ENCODE assay signal across 8 cellular contexts in genomic region chr3:178536271-178537079, GRCh38. TPM values are rescaled to one million over a fixed set of nuclear protein-coding genes. Genes with fewer than 3 reads are reported as not detected.
DNase-seq lines count a peak whose midpoint lies in the region; ATAC-seq and TF ChIP-seq lines count a peak whose summit lies in the region.

Gene KCNMB2, plus strand, starts transcription at chr3:178536436.

- CTCF ChIA-PET in Panc1 (lab: Charles Lee) = no interaction called here

- H3K4me1 ChIP-seq in Panc1 (ENCODE audit: control insufficient read depth, insufficient read depth, low read length) (peaks cover 3% of the 10 kb centered on the region; the same call in 1 of the 2 replicates), left ventricle myocardium inferior (peaks cover 6% of the 10 kb centered on the region), adrenal gland (replicated peaks in 1 of 2) (no peaks in the 10 kb centered on the region)

- intact Hi-C loops in Panc1 (cut with micrococcal nuclease; ENCODE audit: unreplicated experiment) (no loop called here), left ventricle myocardium inferior (cut with micrococcal nuclease) (no loop called here), adrenal gland (cut with DNase I) (no loop called here)

- POLR2A ChIA-PET in Panc1 (lab: Charles Lee) = interaction anchor here (0.6 kb wide), 1 partner anchor 610 kb away, joined by 6 read pairs; no protein-coding TSS in a partner anchor

- H3K36me3 ChIP-seq in H7 (replicated peaks; ENCODE audit: control insufficient read depth, insufficient read depth, low read length) = no peaks in the 10 kb centered on the region
- no peaks in the 10 kb centered on the region for H3K36me3 ChIP-seq in Panc1 (ENCODE audit: control insufficient read depth, insufficient read depth, low read length)
- H3K36me3 ChIP-seq in left ventricle myocardium inferior = no peaks in the 10 kb centered on the region
- H3K36me3 ChIP-seq in adrenal gland (replicated peaks in 1 of 2) = no peaks in the 10 kb centered on the region

- H3K4me3 ChIP-seq in H7 (ENCODE audit: insufficient read depth, low read depth, low read length) = peak within 1 kb of the TSS; percentile 23; the same call in 1 of the 2 replicates
- peak within 1 kb of the TSS in 1 of 2 experiments; percentile 34; a peak in 2 of 4 replicates for H3K4me3 ChIP-seq in Panc1 (ENCODE audit: low read depth in 2 of 2, low read length in 2 of 2)
- peak within 1 kb of the TSS; percentile 67 for H3K4me3 ChIP-seq in left ventricle myocardium inferior
- peak within 1 kb of the TSS; percentile 39 for H3K4me3 ChIP-seq in skeletal muscle cell (ENCODE audit: low read depth, low read length)
- H3K4me3 ChIP-seq in adrenal gland = peak within 1 kb of the TSS in 1 of 4 donors; percentile 48

- no peak for TF ChIP-seq POLR2A in GM18505 (IDR thresholded peaks at IDR 0.05; ENCODE audit: borderline replicate concordance, extremely low read depth, insufficient read depth, insufficient read length)
- TF ChIP-seq POLR2A in adrenal gland (IDR thresholded peaks at IDR 0.05) = no peak

- DNase-seq in H7 = no peak
- DNase-seq in Panc1 (ENCODE audit: low read depth, low spot score) = no peak
- DNase-seq in left ventricle myocardium inferior = no peak
- no peak for DNase-seq in skeletal muscle cell (ENCODE audit: low read depth)
- no peak for DNase-seq in adrenal gland
- DNase-seq in SIG-M5 (lab: John Stamatoyannopoulos, UW) = no peak

- no peaks in the 10 kb centered on the region for H3K27me3 ChIP-seq in H7 (ENCODE audit: control insufficient read depth, insufficient read depth, low read length)
- peaks cover 32% of the 10 kb centered on the region for H3K27me3 ChIP-seq in Panc1 (ENCODE audit: control insufficient read depth, insufficient read depth, low read length)
- H3K27me3 ChIP-seq in left ventricle myocardium inferior (ENCODE audit: low read depth) = no peaks in the 10 kb centered on the region
- H3K27me3 ChIP-seq in adrenal gland = no peaks in the 10 kb centered on the region

- ATAC-seq in Panc1 (peak; percentile 30; the same call in 1 of the 2 replicates), GM18505 (IDR thresholded peaks at IDR 0.05; ENCODE audit: unreplicated experiment) (no peak), GM18517 (IDR thresholded peaks at IDR 0.05; ENCODE audit: unreplicated experiment) (no peak)

- WGBS in adrenal gland, 4 donors = 3 to 8% (median 5%) methylated on average over 17 of the region's 17 CpGs

- in situ Hi-C loops in Panc1 (cut with HindIII; ENCODE audit: low pct_unique_long_range_greater_than_20kb, low sequenced_read_pairs) = no loop called here

- H3K27ac ChIP-seq in Panc1 (ENCODE audit: low read length) = no peak within 1 kb of the TSS
- H3K27ac ChIP-seq in left ventricle myocardium inferior (replicated peaks) = peak within 1 kb of the TSS; percentile 48
- no peak within 1 kb of the TSS for H3K27ac ChIP-seq in adrenal gland

- H3K9me3 ChIP-seq in Panc1 (ENCODE audit: control insufficient read depth, insufficient read depth, low read depth, low read length) (no peaks in the 10 kb centered on the region), left ventricle myocardium inferior (replicated peaks) (no peaks in the 10 kb centered on the region), adrenal gland (replicated peaks in 1 of 3) (no peaks in the 10 kb centered on the region)

- TF ChIP-seq CTCF in Panc1 (IDR thresholded peaks at IDR 0.05) = no peak
- TF ChIP-seq CTCF in left ventricle myocardium inferior (IDR thresholded peaks at IDR 0.05; ENCODE audit: borderline replicate concordance) = no peak
- no peak for TF ChIP-seq CTCF in adrenal gland (IDR thresholded peaks at IDR 0.05)

- no TSS peak for BruUV-seq in Panc1 (replicated peaks; lab: Mats Ljungman, UMichigan)

RNA-seq across cellular contexts. Expression of gene KCNMB2, which starts in this region (rescaled TPM):
- not detected in 2 replicates for total RNA-seq in H7 (2014; rRNA removed; shearing (Covaris generic))
- total RNA-seq in Panc1 (2021; ENCODE audit: unreplicated experiment) (not detected), left ventricle myocardium inferior (2.1 TPM), adrenal gland (1 to 10 TPM in 3 of 8 donors, under 1 TPM in 2, not detected in 3; 0.58 to 4.1 (median 2.1) TPM)
- not detected for polyA plus RNA-seq in Panc1 (2012; ENCODE audit: insufficient read length)
- polyA plus RNA-seq in adrenal gland = 1 to 10 TPM in 2 of 3 donors, under 1 TPM in 1; 0.94 to 8.6 (median 2.9) TPM

Comparison
In these comparisons a context has a peak if more than half of its experiments do, and no peak if none do; other contexts are left out.
1. Peak in ATAC-seq in Panc1; RNA of the gene not detected or under 1 TPM.